Comparison of ENCODE assay signal across 9 cellular contexts in the genomic region with DNA sequence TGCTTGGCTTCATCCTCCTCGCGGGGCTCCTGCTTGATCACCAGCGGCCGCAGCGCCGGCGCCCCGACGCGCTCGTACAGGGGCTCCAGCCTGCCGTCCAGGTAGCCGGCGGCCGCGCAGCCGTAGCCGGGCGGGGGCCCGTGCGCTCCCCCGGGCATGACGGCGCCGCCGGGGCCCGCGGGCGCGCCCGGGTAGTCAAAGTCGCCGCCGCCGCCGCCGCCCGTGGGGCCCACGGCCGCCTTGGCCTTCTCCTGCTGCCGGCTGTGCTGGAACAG. TPM values are rescaled to one million over a fixed set of nuclear protein-coding genes. Genes with fewer than 3 reads are reported as not detected.
DNase-seq lines count a peak whose midpoint lies in the region; ATAC-seq, FAIRE-seq and TF ChIP-seq lines count a peak whose summit lies in the region.
"Had no signal": no experiment of that assay in that cellular context is flagged by ENCODE, and none has a peak within 500 bp of the region (broad histone marks: within the 10 kb centered on the region; RNA-seq: fewer than 3 reads in every experiment).

No MANE protein-coding gene starts in this region.

- peaks cover 4% of the 10 kb centered on the region; the same call in 1 of the 2 replicates for H3K4me1 ChIP-seq in ES-I3 (ENCODE audit: insufficient read depth, low read length)

- ATAC-seq in HG03159 (IDR thresholded peaks at IDR 0.05; ENCODE audit: unreplicated experiment): no peak

- no peaks in the 10 kb centered on the region; the same call in 1 of the 2 replicates for H3K36me3 ChIP-seq in ES-I3 (ENCODE audit: insufficient read depth, low read length)

- no peak for TF ChIP-seq CTCF in RWPE1 (conservative IDR thresholded peaks at IDR 0.05; ENCODE audit: low read depth)

- H3K4me3 ChIP-seq in iPS-11a (ENCODE audit: low read depth, low read length): peak overlapping the region; percentile 24
- H3K4me3 ChIP-seq in skeletal muscle cell (ENCODE audit: low read depth, low read length): peak overlapping the region; percentile 67

- no peak for FAIRE-seq in GM12892 (lab: Jason Lieb, UNC)

- peak overlapping the region; percentile 78; the same call in 1 of the 2 replicates for H3K27ac ChIP-seq in RWPE1

- TF ChIP-seq POLR2A in GM12892 (IDR thresholded peaks at IDR 0.05; ENCODE audit: low read depth, low read length): no peak

- CTCF ChIA-PET in RWPE1 (lab: Yijun Ruan, JAX): interaction anchor here (0.5 to 2.2 kb wide), 11 partner anchors 9 to 104 kb away, joined by 3 to 8 read pairs (median 5); a partner anchor contains a TSS

- no peaks in the 10 kb centered on the region for H3K9me3 ChIP-seq in ES-I3 (ENCODE audit: control insufficient read depth, insufficient read depth, low read length)

- POLR2A ChIA-PET in RWPE1 (lab: Yijun Ruan, JAX; ENCODE audit: low non-redundant PET): interaction anchor here (0.5 to 1.2 kb wide), 2 partner anchors 70 to 72 kb away, joined by 3 to 6 read pairs; a partner anchor contains a TSS

- DNase-seq in RWPE1 (ENCODE audit: low spot score): no peak
- no peak for DNase-seq in skeletal muscle cell (ENCODE audit: low read depth)
- DNase-seq in A172 (ENCODE audit: low spot score): no peak
- DNase-seq in GM12892 (ENCODE audit: insufficient read length): no peak
- no peak for DNase-seq in epidermal melanocyte (ENCODE audit: insufficient read length, low spot score)
- DNase-seq: NCI-H2081 treated with DMSO at 0.1 percent for 48 hours had no signal

- peak overlapping the region; percentile 53; the same call in 1 of the 2 replicates for H3K9ac ChIP-seq in ES-I3 (ENCODE audit: low read depth, low read length)

RNA-seq across cellular contexts. Expression of a gene that starts 0.5 kb away (rescaled TPM):
- 3.9 and 4.3 TPM in 2 replicates for total RNA-seq in A172 (2014; rRNA removed; shearing (Covaris generic))
- polyA plus RNA-seq in GM12892 (2012; ENCODE audit: missing spikeins): not detected
